ENCODE assay signal across 14 cellular contexts in the genomic region with DNA sequence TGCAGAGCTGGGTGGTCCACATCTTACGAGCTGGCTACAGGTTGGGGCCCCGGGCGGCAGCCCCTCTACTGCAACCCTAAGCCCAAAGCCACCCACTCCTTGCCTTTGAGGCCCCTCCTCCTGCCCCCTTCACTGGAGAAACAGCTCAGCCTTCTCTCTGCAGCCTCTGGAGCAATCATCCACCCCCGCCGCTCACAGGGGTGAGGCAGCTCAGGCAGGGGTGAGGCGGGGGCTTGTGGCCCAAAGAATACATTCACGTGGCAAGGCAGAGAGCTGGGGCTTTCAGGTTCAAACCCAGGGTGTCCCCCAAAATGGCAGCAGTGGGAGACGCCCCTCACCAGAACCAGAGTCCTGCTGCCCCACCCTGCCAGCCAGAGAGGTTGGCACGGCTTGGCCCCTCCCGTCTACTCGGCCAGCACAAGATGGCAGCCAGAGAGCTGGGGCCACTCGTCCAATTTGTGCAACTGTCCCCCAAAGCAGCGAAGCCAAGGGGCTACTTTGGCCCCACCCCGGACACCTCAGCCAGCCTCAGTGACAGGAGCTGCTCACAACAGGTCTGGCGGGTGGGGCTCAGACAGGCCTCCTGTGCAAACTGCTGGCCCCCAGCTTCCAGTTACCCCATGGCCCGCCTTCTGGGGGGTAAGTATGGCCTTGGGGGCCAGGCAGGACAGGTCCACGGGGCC. TPM values are rescaled to one million over a fixed set of nuclear protein-coding genes. Genes with fewer than 3 reads are reported as not detected.
DNase-seq lines count a peak whose midpoint lies in the region; ATAC-seq, FAIRE-seq and TF ChIP-seq lines count a peak whose summit lies in the region.
"Had no signal": no experiment of that assay in that cellular context is flagged by ENCODE, and none has a peak within 500 bp of the region (broad histone marks: within the 10 kb centered on the region; RNA-seq: fewer than 3 reads in every experiment).

No MANE protein-coding gene starts in this region.

- no peak overlapping the region for H3K4me3 ChIP-seq in breast epithelium
- H3K4me3 ChIP-seq in lower lobe of right lung: no peak overlapping the region

- H3K27me3 ChIP-seq in breast epithelium: no peaks in the 10 kb centered on the region
- H3K27me3 ChIP-seq in lower lobe of right lung (ENCODE audit: low read depth): no peaks in the 10 kb centered on the region

- H3K4me1 Mint-ChIP-seq in MCF 10A (ENCODE audit: insufficient read depth, unreplicated experiment): peaks cover 12% of the 10 kb centered on the region
- H3K4me1 Mint-ChIP-seq in activated CD8-positive, alpha-beta memory T cell treated with anti-CD3 and anti-CD28 coated beads, Interleukin-2, amount 10 ng/mL, durations not matched to agents 7 days and 5 days: peaks cover 15% of the 10 kb centered on the region

- peak overlapping the region; percentile 51 for H3K27ac Mint-ChIP-seq in MCF 10A (ENCODE audit: low read depth, unreplicated experiment)
- peak overlapping the region; percentile 57 for H3K27ac Mint-ChIP-seq in activated CD8-positive, alpha-beta memory T cell treated with anti-CD3 and anti-CD28 coated beads, Interleukin-2, amount 10 ng/mL, durations not matched to agents 7 days and 5 days

- H3K36me3 Mint-ChIP-seq in MCF 10A (ENCODE audit: insufficient read depth, unreplicated experiment): peaks cover 62% of the 10 kb centered on the region
- peaks cover 26% of the 10 kb centered on the region for H3K36me3 Mint-ChIP-seq in activated CD8-positive, alpha-beta memory T cell treated with anti-CD3 and anti-CD28 coated beads, Interleukin-2, amount 10 ng/mL, durations not matched to agents 7 days and 5 days

- peak; percentile 40 for FAIRE-seq in urothelium cell line (lab: Jason Lieb, UNC)
- FAIRE-seq: astrocyte had no signal

- POLR2A ChIA-PET in MCF 10A (lab: Yijun Ruan, JAX): interaction anchor here (0.6 to 3.7 kb wide), 8 partner anchors 11 to 255 kb away, joined by 3 to 24 read pairs (median 4); a partner anchor contains a TSS

- H3K9me3 ChIP-seq in breast epithelium (no peaks in the 10 kb centered on the region), lower lobe of right lung (no peaks in the 10 kb centered on the region)

- CTCF ChIA-PET in MCF 10A (lab: Yijun Ruan, JAX): interaction anchor here (0.6 to 10.0 kb wide), 5 partner anchors 11 to 120 kb away, joined by 3 to 103 read pairs (median 3); no protein-coding TSS in a partner anchor
- CTCF ChIA-PET in activated CD8-positive, alpha-beta memory T cell treated with anti-CD3 and anti-CD28 coated beads, Interleukin-2, amount 10 ng/mL, durations not matched to agents 7 days and 5 days (lab: Charles Lee): interaction anchor here (1.2 to 11.5 kb wide), 4 partner anchors 12 to 116 kb away, joined by 3 to 91 read pairs (median 10); a partner anchor contains a TSS

- H3K4me1 ChIP-seq in breast epithelium (no peaks in the 10 kb centered on the region), lower lobe of right lung (peaks cover 34% of the 10 kb centered on the region)

- TF ChIP-seq CTCF in MCF 10A (IDR thresholded peaks at IDR 0.05; ENCODE audit: unreplicated experiment) (no peak), breast epithelium (IDR thresholded peaks at IDR 0.05) (no peak), lower lobe of right lung (IDR thresholded peaks at IDR 0.05) (no peak)

- H3K4me3 Mint-ChIP-seq in MCF 10A (ENCODE audit: unreplicated experiment): no peak overlapping the region
- H3K4me3 Mint-ChIP-seq in activated CD8-positive, alpha-beta memory T cell treated with anti-CD3 and anti-CD28 coated beads, Interleukin-2, amount 10 ng/mL, durations not matched to agents 7 days and 5 days: no peak overlapping the region
- H3K4me3 Mint-ChIP-seq: B cell had no signal

- H3K27ac ChIP-seq in breast epithelium: peak overlapping the region in 1 of 2 donors; percentile 89
- H3K27ac ChIP-seq in lower lobe of right lung: no peak overlapping the region

- no peak for TF ChIP-seq POLR2A in breast epithelium (IDR thresholded peaks at IDR 0.05)

- H3K27me3 Mint-ChIP-seq in MCF 10A (ENCODE audit: insufficient read depth, unreplicated experiment): no peaks in the 10 kb centered on the region
- H3K27me3 Mint-ChIP-seq in activated CD8-positive, alpha-beta memory T cell treated with anti-CD3 and anti-CD28 coated beads, Interleukin-2, amount 10 ng/mL, durations not matched to agents 7 days and 5 days: no peaks in the 10 kb centered on the region
- H3K27me3 Mint-ChIP-seq: B cell had no signal

- no peak for DNase-seq in MCF 10A (ENCODE audit: unreplicated experiment)
- DNase-seq in breast epithelium (ENCODE audit: low spot score in 2 of 2): no peak
- peak; percentile 40 for DNase-seq in activated CD8-positive, alpha-beta memory T cell treated with anti-CD3 and anti-CD28 coated beads, Interleukin-2, amount 10 ng/mL, durations not matched to agents 7 days and 5 days
- DNase-seq in lower lobe of right lung: peak; percentile 46
- no peak for DNase-seq in urothelium cell line (ENCODE audit: low spot score)
- DNase-seq in activated T-cell treated with anti-CD3 and anti-CD28 coated beads, Interleukin-2, amount 50 U/mL, for 1 hour: no peak
- DNase-seq in iPS-NIHi7 (ENCODE audit: extremely low spot score): no peak
- DNase-seq: NCI-H1930, SHP77 treated with DMSO at 0.1 percent for 48 hours had no signal

- no peaks in the 10 kb centered on the region for H3K9me3 Mint-ChIP-seq in MCF 10A (ENCODE audit: unreplicated experiment)
- H3K9me3 Mint-ChIP-seq in activated CD8-positive, alpha-beta memory T cell treated with anti-CD3 and anti-CD28 coated beads, Interleukin-2, amount 10 ng/mL, durations not matched to agents 7 days and 5 days (ENCODE audit: low read depth): no peaks in the 10 kb centered on the region

- intact Hi-C loops in MCF 10A (cut with micrococcal nuclease) (no loop called here), breast epithelium (cut with DNase I; ENCODE audit: low total_unique reads) (loop anchor here (10.0 kb wide), 1 partner anchor 106 kb away; a partner anchor contains a TSS), lower lobe of right lung (cut with DNase I) (no loop called here)

- H3K36me3 ChIP-seq in breast epithelium (peaks cover 26% of the 10 kb centered on the region), lower lobe of right lung (peaks cover 96% of the 10 kb centered on the region)

- BruUV-seq in MCF 10A (replicated peaks; lab: Mats Ljungman, UMichigan): no TSS peak

- no peak for ATAC-seq in activated CD8-positive, alpha-beta memory T cell treated with anti-CD3 and anti-CD28 coated beads, Interleukin-2, amount 10 ng/mL, durations not matched to agents 7 days and 5 days
- ATAC-seq in lower lobe of right lung (no peak), HG03457 (IDR thresholded peaks at IDR 0.05; ENCODE audit: unreplicated experiment) (no peak)

RNA-seq across cellular contexts. Expression of a gene that starts 7.2 kb away (rescaled TPM):
- 196 and 201 TPM in 2 replicates for total RNA-seq in MCF 10A (2022)
- 100 to 1,000 TPM; 113 to 197 (median 173) TPM for total RNA-seq in breast epithelium
- total RNA-seq in activated CD8-positive, alpha-beta memory T cell treated with anti-CD3 and anti-CD28 coated beads, Interleukin-2, amount 10 ng/mL, durations not matched to agents 7 days and 5 days: 100 to 1,000 TPM; 243 to 271 TPM
- total RNA-seq in lower lobe of right lung: 247 TPM

RNA-seq across cellular contexts. Expression of a gene that starts 13.3 kb away (rescaled TPM):
- total RNA-seq in MCF 10A (2022): 37.6 and 40.1 TPM in 2 replicates
- 10 to 100 TPM; 25.0 to 39.0 (median 34.8) TPM for total RNA-seq in breast epithelium
- total RNA-seq in activated CD8-positive, alpha-beta memory T cell treated with anti-CD3 and anti-CD28 coated beads, Interleukin-2, amount 10 ng/mL, durations not matched to agents 7 days and 5 days: 10 to 100 TPM; 47.1 to 53.4 TPM
- 53.4 TPM for total RNA-seq in lower lobe of right lung

RNA-seq across cellular contexts. Expression of a gene that starts 24.5 kb away (rescaled TPM):
- total RNA-seq in MCF 10A (2022) (not detected in 2 replicates), breast epithelium (not detected), lower lobe of right lung (not detected)
- total RNA-seq in activated CD8-positive, alpha-beta memory T cell treated with anti-CD3 and anti-CD28 coated beads, Interleukin-2, amount 10 ng/mL, durations not matched to agents 7 days and 5 days: not detected
- total RNA-seq: activated CD8-positive, alpha-beta memory T cell treated with anti-CD3 and anti-CD28 coated beads for 36 hours; astrocyte; B cell; left lobe of liver had no signal

RNA-seq across cellular contexts. Expression of a gene that starts 25.2 kb away (rescaled TPM):
- 49.0 and 59.2 TPM in 2 replicates for total RNA-seq in MCF 10A (2022)
- 10 to 100 TPM; 25.8 to 28.2 (median 27.4) TPM for total RNA-seq in breast epithelium
- total RNA-seq in activated CD8-positive, alpha-beta memory T cell treated with anti-CD3 and anti-CD28 coated beads, Interleukin-2, amount 10 ng/mL, durations not matched to agents 7 days and 5 days: 10 to 100 TPM; 43.6 to 53.4 TPM
- 21.5 TPM for total RNA-seq in lower lobe of right lung

RNA-seq across cellular contexts. Expression of a gene that starts 39.4 kb away (rescaled TPM):
- total RNA-seq in MCF 10A (2022): not detected in 2 replicates
- total RNA-seq in breast epithelium: under 1 TPM in 1 of 3 donors, not detected in 2; 0.48 TPM
- total RNA-seq in activated CD8-positive, alpha-beta memory T cell treated with anti-CD3 and anti-CD28 coated beads, Interleukin-2, amount 10 ng/mL, durations not matched to agents 7 days and 5 days: 10 to 100 TPM; 11.1 to 18.6 TPM
- 0.35 TPM for total RNA-seq in lower lobe of right lung

Comparison
In these comparisons a context has a peak if more than half of its experiments do, and no peak if none do; other contexts are left out.
1. DNase-seq: peak in activated CD8-positive, alpha-beta memory T cell treated with anti-CD3 and anti-CD28 coated beads, Interleukin-2, amount 10 ng/mL, durations not matched to agents 7 days and 5 days (single experiment) and lower lobe of right lung (single experiment); none in MCF 10A (single experiment), breast epithelium (0 of 2), urothelium cell line (single experiment), activated T-cell treated with anti-CD3 and anti-CD28 coated beads, Interleukin-2, amount 50 U/mL, for 1 hour (single experiment) and iPS-NIHi7 (single experiment).